In the genomic region with DNA sequence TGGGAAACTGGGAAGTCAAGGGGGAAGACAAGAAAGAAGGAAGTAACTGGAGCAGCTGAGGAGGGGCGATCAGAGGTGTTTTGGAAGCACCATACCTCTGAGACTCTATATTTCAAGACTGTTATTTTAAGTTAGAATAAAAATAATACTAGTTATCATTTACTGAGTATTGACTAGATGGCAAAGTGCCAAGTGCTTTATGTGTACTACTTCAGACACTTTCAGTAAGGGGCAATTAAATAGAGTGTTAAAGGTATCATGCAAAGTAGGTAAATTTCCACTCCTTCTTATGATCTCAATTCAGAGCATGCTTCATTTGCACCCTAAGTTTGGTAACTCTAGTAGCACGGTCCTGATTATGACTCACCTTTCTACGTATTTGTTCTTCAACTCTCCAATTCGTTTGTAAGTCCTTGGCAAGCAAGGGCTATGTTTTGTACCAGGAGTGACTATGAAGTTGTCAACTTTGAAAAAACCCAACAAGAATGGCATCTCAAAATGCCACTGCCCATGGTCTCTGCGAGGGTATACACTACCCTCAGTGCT, we compare ENCODE assay signal across 16 cellular contexts.
DNase-seq lines count a peak whose midpoint lies in the region; TF ChIP-seq lines count a peak whose summit lies in the region.
"Had no signal": no experiment of that assay in that cellular context is flagged by ENCODE, and none has a peak within 500 bp of the region (broad histone marks: within the 10 kb centered on the region; RNA-seq: fewer than 3 reads in every experiment).

No MANE protein-coding gene starts in this region.

- H3K23ac ChIP-seq in H9 (ENCODE audit: insufficient read length, low read depth, low read length): no peak overlapping the region

- H3K27me3 ChIP-seq in Karpas-422 (ENCODE audit: low read length) (no peaks in the 10 kb centered on the region), H9 (ENCODE audit: insufficient read depth, low read length) (no peaks in the 10 kb centered on the region)
- H3K27me3 ChIP-seq: SJCRH30, thyroid gland had no signal

- H2BK120ac ChIP-seq in H9 (ENCODE audit: low read depth, low read length, poor library complexity, severe bottlenecking): no peak overlapping the region

- H3K79me2 ChIP-seq in Karpas-422 (ENCODE audit: low read length): no peaks in the 10 kb centered on the region
- no peaks in the 10 kb centered on the region for H3K79me2 ChIP-seq in H9 (ENCODE audit: insufficient read depth, low read length)

- H3K9me3 ChIP-seq in Karpas-422 (ENCODE audit: low read length) (no peaks in the 10 kb centered on the region), H9 (ENCODE audit: control insufficient read depth, low read depth, low read length) (no peaks in the 10 kb centered on the region)
- H3K9me3 ChIP-seq: SJCRH30, thyroid gland had no signal

- no peak overlapping the region for H3K9ac ChIP-seq in Karpas-422 (ENCODE audit: low read length)
- H3K9ac ChIP-seq in H9 (ENCODE audit: extremely low read depth, insufficient read length, low read length): no peak overlapping the region

- no peak overlapping the region for H2AFZ ChIP-seq in Karpas-422 (ENCODE audit: low read length)
- no peak overlapping the region for H2AFZ ChIP-seq in H9 (ENCODE audit: low read length)

- H2BK5ac ChIP-seq in H9 (ENCODE audit: insufficient read length, low read length): no peak overlapping the region

- H3K4me3 Mint-ChIP-seq in H9: no peak overlapping the region
- H3K4me3 Mint-ChIP-seq: effector memory CD8-positive, alpha-beta T cell; stimulated activated naive B cell treated with anti-CD40 and anti-IgM and Interleukin-4, amounts not matched to agents 10 μg/mL and 1 μg/mL and 100 μg/mL, for 72 hours had no signal

- H2BK15ac ChIP-seq in H9 (ENCODE audit: low read depth, low read length): no peak overlapping the region

- H3K36me3 ChIP-seq in Karpas-422 (ENCODE audit: insufficient read depth, low read length): no peaks in the 10 kb centered on the region
- H3K36me3 ChIP-seq: SJCRH30, thyroid gland had no signal

- H3K23me2 ChIP-seq in H9 (ENCODE audit: insufficient read length, low read depth, low read length, poor library complexity, severe bottlenecking): no peaks in the 10 kb centered on the region

- DNase-seq in DMS79 (lab: John Stamatoyannopoulos, UW) (peak; percentile 97), Karpas-422 (peak; percentile 42), iris pigment epithelial cell (ENCODE audit: low read depth) (peak; percentile 38), amygdala (lab: John Stamatoyannopoulos, UW) (no peak), H9 (no peak)
- DNase-seq in activated T-cell treated with anti-CD3 and anti-CD28 coated beads, Interleukin-2, amount 50 U/mL, for 1 hour: no peak
- DNase-seq: amniotic stem cell; effector memory CD8-positive, alpha-beta T cell; Kasumi-1; NCI-H1092 treated with DMSO at 0.1 percent for 48 hours; NCI-H774; occipital lobe; SJCRH30; stimulated activated naive B cell treated with anti-CD40 and anti-IgM and Interleukin-4, amounts not matched to agents 10 μg/mL and 1 μg/mL and 100 μg/mL, for 72 hours had no signal

- H2BK20ac ChIP-seq in H9 (ENCODE audit: low read depth, low read length, poor library complexity, severe bottlenecking): no peak overlapping the region

- H3K27ac ChIP-seq in Karpas-422 (ENCODE audit: low read length) (no peak overlapping the region), angular gyrus (ENCODE audit: low read depth, low read length) (peak overlapping the region; percentile 51), H9 (ENCODE audit: insufficient read length, low read depth, low read length) (no peak overlapping the region)
- H3K27ac ChIP-seq: SJCRH30 had no signal

- H3K36me3 Mint-ChIP-seq in H9 (ENCODE audit: insufficient read depth in 1 of 3, low read depth in 3 of 3): no peaks in the 10 kb centered on the region; a peak in 2 of 7 replicates

- no peak overlapping the region for H3K4me2 ChIP-seq in Karpas-422 (ENCODE audit: low read depth, low read length, poor library complexity, severe bottlenecking)
- no peak overlapping the region for H3K4me2 ChIP-seq in H9 (ENCODE audit: insufficient read depth, insufficient read length, low read length)

- no peaks in the 10 kb centered on the region for H3K27me3 Mint-ChIP-seq in H9 (ENCODE audit: low read depth)
- H3K27me3 Mint-ChIP-seq: effector memory CD8-positive, alpha-beta T cell; stimulated activated naive B cell treated with anti-CD40 and anti-IgM and Interleukin-4, amounts not matched to agents 10 μg/mL and 1 μg/mL and 100 μg/mL, for 72 hours had no signal

- no peak overlapping the region for H3T11ph ChIP-seq in H9 (ENCODE audit: low read length)

- H3K9me2 ChIP-seq in Karpas-422 (replicated peaks; ENCODE audit: insufficient read depth, low read length): no peaks in the 10 kb centered on the region

- no peak overlapping the region for H4K91ac ChIP-seq in H9 (ENCODE audit: insufficient read length, low read depth, low read length)

- peaks cover 64 to 71% of the 10 kb centered on the region in 2 experiments for H3K4me1 Mint-ChIP-seq in H9
- H3K4me1 Mint-ChIP-seq: stimulated activated naive B cell treated with anti-CD40 and anti-IgM and Interleukin-4, amounts not matched to agents 10 μg/mL and 1 μg/mL and 100 μg/mL, for 72 hours had no signal

- H4K20me1 ChIP-seq in Karpas-422 (ENCODE audit: insufficient read depth, low read depth, low read length) (no peaks in the 10 kb centered on the region), H9 (ENCODE audit: control insufficient read depth, insufficient read depth, insufficient read length) (no peaks in the 10 kb centered on the region)

- peaks cover 5% of the 10 kb centered on the region for H3K4me1 ChIP-seq in Karpas-422 (ENCODE audit: low read length)
- H3K4me1 ChIP-seq in H9 (ENCODE audit: insufficient read depth, low read length): peaks cover 42% of the 10 kb centered on the region
- H3K4me1 ChIP-seq: SJCRH30 had no signal

- no CpG with 5 or more reads among the region's 5 CpGs for WGBS in H9 (ENCODE audit: extremely low coverage, insufficient read length, low lambda C conversion rate)

- H3K4me3 ChIP-seq in Karpas-422 (ENCODE audit: low read length): no peak overlapping the region
- H3K4me3 ChIP-seq: SJCRH30, thyroid gland had no signal

- no peak overlapping the region for H2AK5ac ChIP-seq in H9 (ENCODE audit: insufficient read length, low read length)

- TF ChIP-seq CTCF in H9 (conservative IDR thresholded peaks at IDR 0.05): no peak

- no peak overlapping the region for H3K4ac ChIP-seq in H9 (ENCODE audit: low read depth, low read length)

- H3K79me1 ChIP-seq in H9 (ENCODE audit: insufficient read depth, low read depth, low read length, poor library complexity, severe bottlenecking): no peaks in the 10 kb centered on the region

- H3K27ac Mint-ChIP-seq in H9: no peak overlapping the region
- H3K27ac Mint-ChIP-seq: effector memory CD8-positive, alpha-beta T cell; stimulated activated naive B cell treated with anti-CD40 and anti-IgM and Interleukin-4, amounts not matched to agents 10 μg/mL and 1 μg/mL and 100 μg/mL, for 72 hours had no signal

- H3K56ac ChIP-seq in H9 (ENCODE audit: insufficient read length, low read depth, low read length): no peak overlapping the region

- H4K5ac ChIP-seq in H9 (ENCODE audit: insufficient read length, low read depth, low read length): no peak overlapping the region

- no peaks in the 10 kb centered on the region for H3K9me3 Mint-ChIP-seq in H9
- H3K9me3 Mint-ChIP-seq: effector memory CD8-positive, alpha-beta T cell; stimulated activated naive B cell treated with anti-CD40 and anti-IgM and Interleukin-4, amounts not matched to agents 10 μg/mL and 1 μg/mL and 100 μg/mL, for 72 hours had no signal

- no peak overlapping the region for H4K8ac ChIP-seq in H9 (replicated peaks; ENCODE audit: insufficient read length, low read depth, low read length)

- no peak overlapping the region for H3K14ac ChIP-seq in H9 (ENCODE audit: insufficient read depth, low read length)

- H3K18ac ChIP-seq in H9 (ENCODE audit: insufficient read length, low read depth, low read length): no peak overlapping the region

- no peak overlapping the region for H2BK12ac ChIP-seq in H9 (ENCODE audit: insufficient read length, low read depth, low read length)

Comparison
In these comparisons a context has a peak if more than half of its experiments do, and no peak if none do; other contexts are left out.
1. DNase-seq: peak in DMS79 (single experiment), Karpas-422 (single experiment) and iris pigment epithelial cell (single experiment); none in amygdala (0 of 56), H9 (single experiment) and activated T-cell treated with anti-CD3 and anti-CD28 coated beads, Interleukin-2, amount 50 U/mL, for 1 hour (single experiment).